ENCODE assay signal across 28 cellular contexts in genomic region chr12:91940322-91940721, GRCh38.
"Had no signal": no experiment of that assay in that cellular context is flagged by ENCODE, and none has a peak within 500 bp of the region (broad histone marks: within the 10 kb centered on the region; RNA-seq: fewer than 3 reads in every experiment).

No MANE protein-coding gene starts in this region.

- H3K4me3 ChIP-seq: colonic mucosa, coronary artery, dorsolateral prefrontal cortex, esophagus muscularis mucosa, esophagus squamous epithelium, gastrocnemius medialis, gastroesophageal sphincter, heart left ventricle, heart right ventricle had no signal

- H3K9me3 ChIP-seq: colonic mucosa, esophagus muscularis mucosa, esophagus squamous epithelium, gastrocnemius medialis, gastroesophageal sphincter, heart left ventricle had no signal

- H3K36me3 ChIP-seq: colonic mucosa, esophagus muscularis mucosa, esophagus squamous epithelium, gastrocnemius medialis, gastroesophageal sphincter, heart left ventricle, heart right ventricle had no signal

- H3K27me3 ChIP-seq: colonic mucosa, esophagus muscularis mucosa, esophagus squamous epithelium, gastrocnemius medialis, gastroesophageal sphincter, heart left ventricle, heart right ventricle had no signal

- H3K4me3 Mint-ChIP-seq: dendritic cell treated with granulocyte-macrophage colony-stimulating factor and Interleukin-4, amounts not matched to agents 40 ng/mL and 50 ng/mL, for 4 days; effector memory CD8-positive, alpha-beta T cell; endodermal cell had no signal

- H3K4me1 Mint-ChIP-seq: endodermal cell had no signal

- H3K27ac ChIP-seq: colonic mucosa, coronary artery, dorsolateral prefrontal cortex, epithelial cell of prostate, esophagus muscularis mucosa, esophagus squamous epithelium, gastrocnemius medialis, gastroesophageal sphincter, heart left ventricle, heart right ventricle had no signal

- H3K27me3 Mint-ChIP-seq: effector memory CD8-positive, alpha-beta T cell had no signal

- ATAC-seq: effector memory CD8-positive, alpha-beta T cell; esophagus mucosa; gastrocnemius medialis; gastroesophageal sphincter; heart right ventricle had no signal

- H3K9me3 Mint-ChIP-seq: effector memory CD8-positive, alpha-beta T cell; endodermal cell had no signal

- H3K4me1 ChIP-seq: colonic mucosa, esophagus muscularis mucosa, gastrocnemius medialis, gastroesophageal sphincter, heart left ventricle had no signal

- H3K27ac Mint-ChIP-seq: dendritic cell treated with granulocyte-macrophage colony-stimulating factor and Interleukin-4, amounts not matched to agents 40 ng/mL and 50 ng/mL, for 4 days; effector memory CD8-positive, alpha-beta T cell; endodermal cell had no signal

- DNase-seq: colonic mucosa; cortex of kidney; dermis blood vessel endothelial cell; dorsolateral prefrontal cortex; effector CD4-positive, alpha-beta T cell; effector CD8-positive, alpha-beta T cell; effector memory CD4-positive, alpha-beta T cell; effector memory CD8-positive, alpha-beta T cell; endodermal cell; erythroblast; esophagus squamous epithelium; foreskin fibroblast; foreskin melanocyte; gastrocnemius medialis; glutamatergic neuron; head of caudate nucleus; heart left ventricle; heart right ventricle had no signal

- FAIRE-seq: colon, endometrium, endothelial cell of umbilical vein, frontal cortex had no signal
